ENCODE assay signal across 1 cellular context in the genomic region with DNA sequence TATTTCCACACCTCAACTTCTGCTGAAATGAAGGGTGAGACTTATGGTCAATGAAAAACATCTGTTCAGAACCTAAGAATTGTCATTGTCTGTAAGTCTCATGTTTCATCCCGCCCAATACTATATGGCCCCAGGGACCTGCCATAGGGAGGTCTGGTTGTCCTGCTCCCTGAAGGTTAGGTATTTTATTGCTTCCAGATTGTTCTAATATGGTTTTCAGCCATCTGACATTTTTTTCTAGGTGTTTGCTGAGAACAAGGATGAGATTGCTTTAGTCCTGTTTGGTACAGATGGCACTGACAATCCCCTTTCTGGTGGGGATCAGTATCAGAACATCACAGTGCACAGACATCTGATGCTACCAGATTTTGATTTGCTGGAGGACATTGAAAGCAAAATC.
TF ChIP-seq lines count a peak whose summit lies in the region.

No MANE protein-coding gene starts in this region.

TF ChIP-seq in GM23338, 12 proteins besides CTCF, POLR2A, EP300 and RAD21:
- TF ChIP-seq, protein P1, sequence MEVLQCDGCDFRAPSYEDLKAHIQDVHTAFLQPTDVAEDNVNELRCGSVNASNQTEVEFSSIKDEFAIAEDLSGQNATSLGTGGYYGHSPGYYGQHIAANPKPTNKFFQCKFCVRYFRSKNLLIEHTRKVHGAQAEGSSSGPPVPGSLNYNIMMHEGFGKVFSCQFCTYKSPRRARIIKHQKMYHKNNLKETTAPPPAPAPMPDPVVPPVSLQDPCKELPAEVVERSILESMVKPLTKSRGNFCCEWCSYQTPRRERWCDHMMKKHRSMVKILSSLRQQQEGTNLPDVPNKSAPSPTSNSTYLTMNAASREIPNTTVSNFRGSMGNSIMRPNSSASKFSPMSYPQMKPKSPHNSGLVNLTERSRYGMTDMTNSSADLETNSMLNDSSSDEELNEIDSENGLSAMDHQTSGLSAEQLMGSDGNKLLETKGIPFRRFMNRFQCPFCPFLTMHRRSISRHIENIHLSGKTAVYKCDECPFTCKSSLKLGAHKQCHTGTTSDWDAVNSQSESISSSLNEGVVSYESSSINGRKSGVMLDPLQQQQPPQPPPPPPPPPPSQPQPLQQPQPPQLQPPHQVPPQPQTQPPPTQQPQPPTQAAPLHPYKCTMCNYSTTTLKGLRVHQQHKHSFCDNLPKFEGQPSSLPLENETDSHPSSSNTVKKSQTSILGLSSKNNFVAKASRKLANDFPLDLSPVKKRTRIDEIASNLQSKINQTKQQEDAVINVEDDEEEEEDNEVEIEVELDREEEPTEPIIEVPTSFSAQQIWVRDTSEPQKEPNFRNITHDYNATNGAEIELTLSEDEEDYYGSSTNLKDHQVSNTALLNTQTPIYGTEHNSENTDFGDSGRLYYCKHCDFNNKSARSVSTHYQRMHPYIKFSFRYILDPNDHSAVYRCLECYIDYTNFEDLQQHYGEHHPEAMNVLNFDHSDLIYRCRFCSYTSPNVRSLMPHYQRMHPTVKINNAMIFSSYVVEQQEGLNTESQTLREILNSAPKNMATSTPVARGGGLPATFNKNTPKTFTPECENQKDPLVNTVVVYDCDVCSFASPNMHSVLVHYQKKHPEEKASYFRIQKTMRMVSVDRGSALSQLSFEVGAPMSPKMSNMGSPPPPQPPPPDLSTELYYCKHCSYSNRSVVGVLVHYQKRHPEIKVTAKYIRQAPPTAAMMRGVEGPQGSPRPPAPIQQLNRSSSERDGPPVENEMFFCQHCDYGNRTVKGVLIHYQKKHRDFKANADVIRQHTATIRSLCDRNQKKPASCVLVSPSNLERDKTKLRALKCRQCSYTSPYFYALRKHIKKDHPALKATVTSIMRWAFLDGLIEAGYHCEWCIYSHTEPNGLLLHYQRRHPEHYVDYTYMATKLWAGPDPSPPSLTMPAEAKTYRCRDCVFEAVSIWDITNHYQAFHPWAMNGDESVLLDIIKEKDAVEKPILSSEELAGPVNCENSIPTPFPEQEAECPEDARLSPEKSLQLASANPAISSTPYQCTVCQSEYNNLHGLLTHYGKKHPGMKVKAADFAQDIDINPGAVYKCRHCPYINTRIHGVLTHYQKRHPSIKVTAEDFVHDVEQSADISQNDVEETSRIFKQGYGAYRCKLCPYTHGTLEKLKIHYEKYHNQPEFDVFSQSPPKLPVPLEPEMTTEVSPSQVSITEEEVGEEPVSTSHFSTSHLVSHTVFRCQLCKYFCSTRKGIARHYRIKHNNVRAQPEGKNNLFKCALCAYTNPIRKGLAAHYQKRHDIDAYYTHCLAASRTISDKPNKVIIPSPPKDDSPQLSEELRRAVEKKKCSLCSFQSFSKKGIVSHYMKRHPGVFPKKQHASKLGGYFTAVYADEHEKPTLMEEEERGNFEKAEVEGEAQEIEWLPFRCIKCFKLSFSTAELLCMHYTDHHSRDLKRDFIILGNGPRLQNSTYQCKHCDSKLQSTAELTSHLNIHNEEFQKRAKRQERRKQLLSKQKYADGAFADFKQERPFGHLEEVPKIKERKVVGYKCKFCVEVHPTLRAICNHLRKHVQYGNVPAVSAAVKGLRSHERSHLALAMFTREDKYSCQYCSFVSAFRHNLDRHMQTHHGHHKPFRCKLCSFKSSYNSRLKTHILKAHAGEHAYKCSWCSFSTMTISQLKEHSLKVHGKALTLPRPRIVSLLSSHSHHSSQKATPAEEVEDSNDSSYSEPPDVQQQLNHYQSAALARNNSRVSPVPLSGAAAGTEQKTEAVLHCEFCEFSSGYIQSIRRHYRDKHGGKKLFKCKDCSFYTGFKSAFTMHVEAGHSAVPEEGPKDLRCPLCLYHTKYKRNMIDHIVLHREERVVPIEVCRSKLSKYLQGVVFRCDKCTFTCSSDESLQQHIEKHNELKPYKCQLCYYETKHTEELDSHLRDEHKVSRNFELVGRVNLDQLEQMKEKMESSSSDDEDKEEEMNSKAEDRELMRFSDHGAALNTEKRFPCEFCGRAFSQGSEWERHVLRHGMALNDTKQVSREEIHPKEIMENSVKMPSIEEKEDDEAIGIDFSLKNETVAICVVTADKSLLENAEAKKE (CRISPR knock-in tag; IDR thresholded peaks at IDR 0.05), result no peak
- TF ChIP-seq REST (IDR thresholded peaks at IDR 0.05; ENCODE audit: unreplicated experiment) (no peak), STAT1 (IDR thresholded peaks at IDR 0.05; ENCODE audit: unreplicated experiment) (no peak), EZH2phosphoT487 (IDR thresholded peaks at IDR 0.05; ENCODE audit: unreplicated experiment) (no peak), ZNF331 (CRISPR knock-in tag; IDR thresholded peaks at IDR 0.05; ENCODE audit: low read depth) (no peak), ZNF114 (CRISPR knock-in tag; IDR thresholded peaks at IDR 0.05) (no peak), POLR2AphosphoS5 (IDR thresholded peaks at IDR 0.05; ENCODE audit: low read depth) (no peak)
- TF ChIP-seq, protein P2, sequence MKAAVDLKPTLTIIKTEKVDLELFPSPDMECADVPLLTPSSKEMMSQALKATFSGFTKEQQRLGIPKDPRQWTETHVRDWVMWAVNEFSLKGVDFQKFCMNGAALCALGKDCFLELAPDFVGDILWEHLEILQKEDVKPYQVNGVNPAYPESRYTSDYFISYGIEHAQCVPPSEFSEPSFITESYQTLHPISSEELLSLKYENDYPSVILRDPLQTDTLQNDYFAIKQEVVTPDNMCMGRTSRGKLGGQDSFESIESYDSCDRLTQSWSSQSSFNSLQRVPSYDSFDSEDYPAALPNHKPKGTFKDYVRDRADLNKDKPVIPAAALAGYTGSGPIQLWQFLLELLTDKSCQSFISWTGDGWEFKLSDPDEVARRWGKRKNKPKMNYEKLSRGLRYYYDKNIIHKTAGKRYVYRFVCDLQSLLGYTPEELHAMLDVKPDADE (IDR thresholded peaks at IDR 0.05), result no peak
TF ChIP-seq in GM23338: peak in this region for 0.
